ENCODE assay signal across 8 cellular contexts in the genomic region with DNA sequence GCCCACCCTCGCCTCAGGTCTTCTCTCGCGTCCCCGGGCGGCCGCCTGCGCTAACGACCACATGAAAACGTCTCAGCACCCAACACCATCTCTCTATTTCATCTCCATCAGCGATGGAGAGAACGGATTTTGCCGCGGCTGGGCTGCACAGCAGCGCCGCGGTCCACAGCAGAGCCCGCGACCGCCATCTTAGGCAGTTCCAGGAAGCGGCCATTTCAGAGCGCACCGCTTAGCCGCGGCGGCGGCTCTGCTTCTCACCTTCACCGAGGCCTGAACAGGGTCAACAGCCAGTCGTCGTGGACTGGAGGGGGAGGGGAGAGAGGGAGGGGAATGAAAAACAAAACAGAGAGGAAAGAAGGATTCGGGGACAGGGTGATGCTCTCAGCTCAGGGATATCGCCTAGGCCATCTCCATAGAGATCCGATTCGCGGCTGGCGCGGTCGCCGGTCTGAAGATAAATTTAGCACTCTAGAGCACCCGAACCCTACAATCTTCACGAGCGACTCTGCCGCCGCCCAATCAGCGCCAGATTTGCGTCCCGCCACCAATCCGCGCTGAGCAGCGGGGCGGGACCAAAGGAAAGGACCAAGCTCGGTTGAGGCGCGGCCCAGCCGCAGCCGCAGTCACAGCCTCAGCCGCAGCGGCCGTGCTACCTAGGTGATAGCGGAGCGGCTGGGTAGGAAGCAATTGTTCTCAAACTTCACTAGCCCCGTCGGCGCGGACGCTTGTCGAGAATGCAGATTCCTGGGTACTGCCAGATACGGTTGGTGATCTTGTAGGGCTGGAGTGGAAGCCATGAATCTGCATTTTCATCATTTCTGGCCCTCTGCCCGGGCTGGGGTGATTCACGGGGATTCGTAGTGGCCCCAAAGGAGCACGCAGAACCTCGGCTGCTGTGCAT. TPM values are rescaled to one million over a fixed set of nuclear protein-coding genes. Genes with fewer than 3 reads are reported as not detected.
DNase-seq lines count a peak whose midpoint lies in the region; ATAC-seq and TF ChIP-seq lines count a peak whose summit lies in the region.

A gene (minus strand): TSS at position 450 of the 901 bp plus-strand sequence. CDS start 3,108 bp downstream, outside the sequence.

- H2BK5ac ChIP-seq in IMR-90 (ENCODE audit: low read depth, low read length, poor library complexity, severe bottlenecking): peak within 1 kb of the TSS; percentile 88

- TF ChIP-seq CTCF in IMR-90 (conservative IDR thresholded peaks at IDR 0.05; ENCODE audit: low read depth, low read length): peak; percentile 7; the same call in 1 of the 2 replicates

- peak; percentile 83 for DNase-seq in DMS 273 treated with DMSO at 0.1 percent for 48 hours (lab: John Stamatoyannopoulos, UW)
- peak; percentile 97 for DNase-seq in IMR-90
- DNase-seq in OCI-M1 (lab: John Stamatoyannopoulos, UW): peak; percentile 99
- DNase-seq in activated T-cell treated with anti-CD3 and anti-CD28 coated beads for 24 hours (ENCODE audit: low read depth): peak; percentile 95
- DNase-seq in epidermal melanocyte (ENCODE audit: insufficient read length, low spot score): peak; percentile 76
- peak; percentile 84 to 91 for DNase-seq in stimulated activated CD8-positive, alpha-beta memory T cell treated with anti-CD3 and anti-CD28 coated beads, Interleukin-4, amount 100 ng/mL, for 1 hour (ENCODE audit: low read depth in 2 of 2, low spot score in 1 of 2)

- H4K20me1 ChIP-seq in IMR-90 (ENCODE audit: insufficient read depth, low read length): no peaks in the 10 kb centered on the region

- peak within 1 kb of the TSS; percentile 93 for H3K4me2 ChIP-seq in IMR-90 (ENCODE audit: low read depth, low read length)

- H3K18ac ChIP-seq in IMR-90 (ENCODE audit: low read depth, low read length): peak within 1 kb of the TSS; percentile 87

- TF ChIP-seq POLR2A in IMR-90 (IDR thresholded peaks at IDR 0.05; ENCODE audit: low read depth, low read length): peak; percentile 92

- peak within 1 kb of the TSS; percentile 67 for H3K4me3 ChIP-seq in IMR-90 (ENCODE audit: insufficient read depth, low read depth, low read length)
- H3K4me3 ChIP-seq in mononuclear cell (ENCODE audit: low read length): peak within 1 kb of the TSS; percentile 87

- TF ChIP-seq RAD21 in IMR-90 (IDR thresholded peaks at IDR 0.05; ENCODE audit: low read length): peak; percentile 31

- H2AK9ac ChIP-seq in IMR-90 (replicated peaks; ENCODE audit: low read depth, low read length, poor library complexity): peak within 1 kb of the TSS; percentile 99

- peak within 1 kb of the TSS; percentile 92 for H3K9ac ChIP-seq in IMR-90 (ENCODE audit: low read depth, low read length)

- H3K36me3 ChIP-seq in IMR-90 (ENCODE audit: control insufficient read depth, insufficient read depth, low read length): peaks cover 6% of the 10 kb centered on the region

- H3K27me3 ChIP-seq in IMR-90 (ENCODE audit: control insufficient read depth, insufficient read depth, low read length): no peaks in the 10 kb centered on the region
- no peaks in the 10 kb centered on the region for H3K27me3 ChIP-seq in mononuclear cell (ENCODE audit: insufficient read depth, low read length)

- peak within 1 kb of the TSS; percentile 47; the same call in 1 of the 3 replicates for H2BK15ac ChIP-seq in IMR-90 (ENCODE audit: low read depth, low read length)

- CTCF ChIA-PET in IMR-90 (lab: Yijun Ruan, JAX): interaction anchor here (1.3 kb wide), 1 partner anchor 73 kb away, joined by 3 read pairs; no protein-coding TSS in a partner anchor

- 2% methylated on average over 30 of the region's 72 CpGs; no CpG with 5 or more reads in 1 of the 2 experiments for WGBS in IMR-90 (ENCODE audit: extremely low coverage in 2 of 2, insufficient read length in 1 of 2), 2 experiments

- peak within 1 kb of the TSS; percentile 72 for H4K5ac ChIP-seq in IMR-90 (ENCODE audit: low read depth, low read length)

- dilution Hi-C loops in IMR-90 (cut with HindIII; ENCODE audit: low sequenced_read_pairs, unreplicated experiment): no loop called here

- H3K4ac ChIP-seq in IMR-90 (ENCODE audit: low read depth, low read length): peak within 1 kb of the TSS; percentile 98

- peaks cover 16 to 60% of the 10 kb centered on the region in 2 experiments for H3K79me1 ChIP-seq in IMR-90 (ENCODE audit: low read depth in 1 of 2, low read length in 2 of 2)

- POLR2A ChIA-PET in IMR-90 (lab: Charles Lee; ENCODE audit: unreplicated experiment): interaction anchor here (0.6 to 2.1 kb wide), 6 partner anchors 49 to 997 kb away, joined by 3 to 11 read pairs (median 3); a partner anchor contains a TSS

- intact Hi-C loops in IMR-90 (cut with micrococcal nuclease): loop anchor here (1.0 to 5.0 kb wide), 7 partner anchors 40 to 929 kb away; no protein-coding TSS in a partner anchor

- ATAC-seq in GM21528 (IDR thresholded peaks at IDR 0.05; ENCODE audit: low FRiP score, unreplicated experiment) (peak; percentile 93), IMR-90 (ENCODE audit: low read depth) (peak; percentile 95)

- H3K9me1 ChIP-seq in IMR-90 (ENCODE audit: insufficient read depth, low read length): no peaks in the 10 kb centered on the region

- H3K27ac ChIP-seq in IMR-90 (ENCODE audit: insufficient read depth, low read length): peak within 1 kb of the TSS; percentile 95

- peak within 1 kb of the TSS; percentile 52 for H2BK20ac ChIP-seq in IMR-90 (ENCODE audit: low read depth, low read length)

- peak within 1 kb of the TSS; percentile 75 to 96 for H4K8ac ChIP-seq in IMR-90 (ENCODE audit: low read depth in 2 of 2, low read length in 2 of 2)

- in situ Hi-C loops in IMR-90 (cut with MboI; ENCODE audit: low sequenced_read_pairs): loop anchor here (5.0 kb wide), 1 partner anchor 74 kb away; no protein-coding TSS in a partner anchor

- H2AFZ ChIP-seq in IMR-90 (replicated peaks; ENCODE audit: low read length, poor library complexity): peak within 1 kb of the TSS; percentile 89

- peak within 1 kb of the TSS; percentile 98 for H3K14ac ChIP-seq in IMR-90 (replicated peaks; ENCODE audit: low read depth, low read length)

- BruUV-seq in IMR-90 (replicated peaks; lab: Mats Ljungman, UMichigan): no TSS peak

- peak within 1 kb of the TSS; percentile 87 for H2AK5ac ChIP-seq in IMR-90 (ENCODE audit: low read depth, low read length)

- peak within 1 kb of the TSS; percentile 94 for H4K91ac ChIP-seq in IMR-90 (ENCODE audit: insufficient read depth, low read depth, low read length)

- H3K9me3 ChIP-seq in IMR-90 (ENCODE audit: control insufficient read depth, insufficient read depth, low read length) (no peaks in the 10 kb centered on the region), mononuclear cell (ENCODE audit: low read depth, low read length) (no peaks in the 10 kb centered on the region)

- peak within 1 kb of the TSS; percentile 77 for H2BK120ac ChIP-seq in IMR-90 (ENCODE audit: low read depth, low read length)

- H3K56ac ChIP-seq in IMR-90 (ENCODE audit: extremely low read depth, insufficient read depth, low read length): peak within 1 kb of the TSS; percentile 98

- H3K23ac ChIP-seq in IMR-90 (ENCODE audit: low read depth, low read length): peak within 1 kb of the TSS; percentile 96

- H3K4me1 ChIP-seq in IMR-90 (ENCODE audit: control insufficient read depth, insufficient read depth, low read length) (no peaks in the 10 kb centered on the region), mononuclear cell (ENCODE audit: insufficient read depth, low read length) (peaks cover 26% of the 10 kb centered on the region)

TF ChIP-seq in IMR-90, 13 proteins besides CTCF, POLR2A, EP300 and RAD21:
- TF ChIP-seq, protein P1, sequence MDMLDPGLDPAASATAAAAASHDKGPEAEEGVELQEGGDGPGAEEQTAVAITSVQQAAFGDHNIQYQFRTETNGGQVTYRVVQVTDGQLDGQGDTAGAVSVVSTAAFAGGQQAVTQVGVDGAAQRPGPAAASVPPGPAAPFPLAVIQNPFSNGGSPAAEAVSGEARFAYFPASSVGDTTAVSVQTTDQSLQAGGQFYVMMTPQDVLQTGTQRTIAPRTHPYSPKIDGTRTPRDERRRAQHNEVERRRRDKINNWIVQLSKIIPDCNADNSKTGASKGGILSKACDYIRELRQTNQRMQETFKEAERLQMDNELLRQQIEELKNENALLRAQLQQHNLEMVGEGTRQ (IDR thresholded peaks at IDR 0.05; ENCODE audit: low read depth, low read length): no peak
- peak; percentile 60; the same call in 1 of the 2 replicates for TF ChIP-seq NFE2L2 (IDR thresholded peaks at IDR 0.05; ENCODE audit: low read depth, low read length)
- TF ChIP-seq CHD1 (IDR thresholded peaks at IDR 0.05; ENCODE audit: low read depth, low read length): 0 out of 2 replicates have a peak, but pooled peaks have one; percentile 43
- 0 out of 2 replicates have a peak, but pooled peaks have one; percentile 14 for TF ChIP-seq FOS (IDR thresholded peaks at IDR 0.05; ENCODE audit: low read depth, low read length)
- TF ChIP-seq, protein P2, sequence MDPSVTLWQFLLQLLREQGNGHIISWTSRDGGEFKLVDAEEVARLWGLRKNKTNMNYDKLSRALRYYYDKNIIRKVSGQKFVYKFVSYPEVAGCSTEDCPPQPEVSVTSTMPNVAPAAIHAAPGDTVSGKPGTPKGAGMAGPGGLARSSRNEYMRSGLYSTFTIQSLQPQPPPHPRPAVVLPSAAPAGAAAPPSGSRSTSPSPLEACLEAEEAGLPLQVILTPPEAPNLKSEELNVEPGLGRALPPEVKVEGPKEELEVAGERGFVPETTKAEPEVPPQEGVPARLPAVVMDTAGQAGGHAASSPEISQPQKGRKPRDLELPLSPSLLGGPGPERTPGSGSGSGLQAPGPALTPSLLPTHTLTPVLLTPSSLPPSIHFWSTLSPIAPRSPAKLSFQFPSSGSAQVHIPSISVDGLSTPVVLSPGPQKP (IDR thresholded peaks at IDR 0.05; ENCODE audit: borderline replicate concordance, low read depth, low read length): no peak
- TF ChIP-seq SMC3 (IDR thresholded peaks at IDR 0.05; ENCODE audit: low read depth, low read length): no peak
- TF ChIP-seq RFX5 (IDR thresholded peaks at IDR 0.05; ENCODE audit: low read depth, low read length): no peak
- TF ChIP-seq MAFK (IDR thresholded peaks at IDR 0.05; ENCODE audit: low read depth, low read length): 0 out of 2 replicates have a peak, but pooled peaks have one; percentile 17
TF ChIP-seq in IMR-90: peak in this region for 4.

RNA-seq across cellular contexts. Expression of the gene that starts here (rescaled TPM):
- total RNA-seq in IMR-90 (2012; rRNA removed): 30.8 and 35.6 TPM in 2 replicates
- 26.1 and 28.2 TPM in 2 replicates for polyA plus RNA-seq in IMR-90 (2012; rRNA removed)
- 2.9 and 6.5 TPM in 2 replicates for polyA plus RNA-seq in IMR-90 (2012; cell fraction: cytosol; rRNA removed)
- polyA plus RNA-seq in IMR-90 (2012; cell fraction: nucleus; rRNA removed; ENCODE audit: low replicate concordance): 9.6 and 84.5 TPM in 2 replicates
- 47.3 TPM for total RNA-seq in mononuclear cell

Comparison
In these comparisons a context has a peak if more than half of its experiments do, and no peak if none do; other contexts are left out.
1. Peak in every context shown above with its lines: DNase-seq, ATAC-seq, H3K4me3 ChIP-seq and H3K27ac ChIP-seq.